Comparison of ENCODE assay signal across 14 cellular contexts in the genomic region with DNA sequence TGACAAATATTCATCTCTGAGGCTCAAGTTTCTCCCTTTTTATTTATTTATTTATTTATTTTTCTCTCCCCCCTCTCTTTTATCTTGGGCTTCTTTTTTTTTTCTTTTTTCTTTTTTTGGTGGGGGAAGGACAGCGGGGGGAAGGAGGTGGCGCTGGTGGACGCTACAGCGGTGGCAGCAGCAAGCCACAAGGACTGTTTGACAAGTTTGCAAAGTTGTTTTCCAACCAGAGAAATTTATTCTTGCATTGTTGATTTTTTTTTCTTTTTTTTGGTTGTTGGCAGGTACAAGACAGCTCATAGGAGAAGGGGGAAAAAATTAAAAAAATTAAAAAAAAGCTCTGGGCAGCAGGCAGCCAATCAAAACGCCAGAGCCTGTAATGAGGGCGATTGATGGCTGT. TPM values are rescaled to one million over a fixed set of nuclear protein-coding genes. Genes with fewer than 3 reads are reported as not detected.
DNase-seq lines count a peak whose midpoint lies in the region; ATAC-seq and TF ChIP-seq lines count a peak whose summit lies in the region.
"Had no signal": no experiment of that assay in that cellular context is flagged by ENCODE, and none has a peak within 500 bp of the region (broad histone marks: within the 10 kb centered on the region; RNA-seq: fewer than 3 reads in every experiment).

No MANE protein-coding gene starts in this region.

- no peak overlapping the region for H3K4me2 ChIP-seq in PC-9

- no peaks in the 10 kb centered on the region for H3K9me3 Mint-ChIP-seq in activated naive CD4-positive, alpha-beta T cell treated with anti-CD3 and anti-CD28 coated beads for 36 hours
- H3K9me3 Mint-ChIP-seq in activated T-helper 1 cell treated with anti-CD3 and anti-CD28 coated beads, Interleukin-12 subunit alpha, Interleukin-12 subunit beta, Interleukin-2, Interleukin-4 antibody, amounts not matched to agents 30 ng/mL and 10 ng/mL and 1 ng/mL, durations not matched to agents 14 hours and 24 hours and 36 hours, result no peaks in the 10 kb centered on the region
- no peaks in the 10 kb centered on the region for H3K9me3 Mint-ChIP-seq in stimulated activated naive CD8-positive, alpha-beta T cell treated with anti-CD3 and anti-CD28 coated beads, Interleukin-15, amount 100 ng/mL, for 72 hours

- CTCF ChIA-PET in activated naive CD4-positive, alpha-beta T cell treated with anti-CD3 and anti-CD28 coated beads for 36 hours (lab: Charles Lee), result interaction anchor here (1.0 to 2.5 kb wide), 10 partner anchors 8 to 49 kb away, joined by 3 to 10 read pairs (median 6); partner anchors contain the start of gene BCL11B
- CTCF ChIA-PET in PC-9 (lab: Charles Lee), result no interaction called here

- no peaks in the 10 kb centered on the region for H3F3A ChIP-seq in PC-9 (ENCODE audit: insufficient read depth, low read depth)

- intact Hi-C loops in activated naive CD4-positive, alpha-beta T cell treated with anti-CD3 and anti-CD28 coated beads for 36 hours (cut with micrococcal nuclease), result loop anchor here (1.0 kb wide), 3 partner anchors 8 to 27 kb away; no protein-coding TSS in a partner anchor
- intact Hi-C loops in activated T-helper 1 cell treated with anti-CD3 and anti-CD28 coated beads, Interleukin-12 subunit alpha, Interleukin-12 subunit beta, Interleukin-2, Interleukin-4 antibody, amounts not matched to agents 30 ng/mL and 10 ng/mL and 1 ng/mL, durations not matched to agents 14 hours and 24 hours and 36 hours (cut with micrococcal nuclease), result loop anchor here (1.0 to 10.0 kb wide), 4 partner anchors 8 to 179 kb away; no protein-coding TSS in a partner anchor
- intact Hi-C loops in PC-9 (cut with micrococcal nuclease; ENCODE audit: unreplicated experiment), result no loop called here

- no peaks in the 10 kb centered on the region for H3K36me3 ChIP-seq in iPS-15b (ENCODE audit: control insufficient read depth, insufficient read depth, low read length)
- H3K36me3 ChIP-seq in PC-9 (ENCODE audit: low read depth), result no peaks in the 10 kb centered on the region

- H3K9me2 ChIP-seq in PC-9 (ENCODE audit: insufficient read depth), result no peaks in the 10 kb centered on the region

- peak overlapping the region; percentile 93 for H3K27ac Mint-ChIP-seq in activated naive CD4-positive, alpha-beta T cell treated with anti-CD3 and anti-CD28 coated beads for 36 hours
- H3K27ac Mint-ChIP-seq in activated T-helper 1 cell treated with anti-CD3 and anti-CD28 coated beads, Interleukin-12 subunit alpha, Interleukin-12 subunit beta, Interleukin-2, Interleukin-4 antibody, amounts not matched to agents 30 ng/mL and 10 ng/mL and 1 ng/mL, durations not matched to agents 14 hours and 24 hours and 36 hours, result peak overlapping the region; percentile 99
- peak overlapping the region; percentile 94 to 97 for H3K27ac Mint-ChIP-seq in stimulated activated naive CD8-positive, alpha-beta T cell treated with anti-CD3 and anti-CD28 coated beads, Interleukin-15, amount 100 ng/mL, for 72 hours

- H3K9ac ChIP-seq in iPS-15b (ENCODE audit: low read depth, low read length), result no peak overlapping the region
- H3K9ac ChIP-seq: GM23248 had no signal

- peak overlapping the region; percentile 74 for H3K4me3 Mint-ChIP-seq in activated naive CD4-positive, alpha-beta T cell treated with anti-CD3 and anti-CD28 coated beads for 36 hours
- H3K4me3 Mint-ChIP-seq in activated T-helper 1 cell treated with anti-CD3 and anti-CD28 coated beads, Interleukin-12 subunit alpha, Interleukin-12 subunit beta, Interleukin-2, Interleukin-4 antibody, amounts not matched to agents 30 ng/mL and 10 ng/mL and 1 ng/mL, durations not matched to agents 14 hours and 24 hours and 36 hours, result peak overlapping the region; percentile 82
- H3K4me3 Mint-ChIP-seq in stimulated activated naive CD8-positive, alpha-beta T cell treated with anti-CD3 and anti-CD28 coated beads, Interleukin-15, amount 100 ng/mL, for 72 hours, result peak overlapping the region; percentile 84 to 88

- H2AFZ ChIP-seq in PC-9, result no peak overlapping the region
- H2AFZ ChIP-seq: GM23248 had no signal

- POLR2A ChIA-PET in PC-9 (lab: Charles Lee; ENCODE audit: unreplicated experiment), result no interaction called here

- no peak for DNase-seq in activated naive CD4-positive, alpha-beta T cell treated with anti-CD3 and anti-CD28 coated beads for 36 hours
- DNase-seq in activated naive CD4-positive, alpha-beta T cell treated with anti-CD3 and anti-CD28 coated beads, Interleukin-2, amount 50 U/mL, for 16 hours, result no peak
- DNase-seq in activated T-helper 1 cell treated with anti-CD3 and anti-CD28 coated beads, Interleukin-12 subunit alpha, Interleukin-12 subunit beta, Interleukin-2, Interleukin-4 antibody, amounts not matched to agents 30 ng/mL and 10 ng/mL and 1 ng/mL, durations not matched to agents 14 hours and 24 hours and 36 hours (ENCODE audit: low spot score), result no peak
- DNase-seq in stimulated activated naive CD8-positive, alpha-beta T cell treated with anti-CD3 and anti-CD28 coated beads, Interleukin-15, amount 100 ng/mL, for 72 hours, result no peak
- no peak for DNase-seq in PC-9
- DNase-seq in effector CD4-positive, alpha-beta T cell, result no peak
- DNase-seq in HuH-7.5 (ENCODE audit: low spot score), result no peak
- DNase-seq: DMS153, GM23248, KBM-7, mammary epithelial cell, NCI-H1105 treated with DMSO at 0.1 percent for 48 hours, SHP77 had no signal

- H3K4me1 ChIP-seq in iPS-15b (ENCODE audit: control insufficient read depth, insufficient read depth, low read length) (peaks cover 23% of the 10 kb centered on the region), PC-9 (replicated peaks; ENCODE audit: insufficient read depth) (no peaks in the 10 kb centered on the region)

- BruUV-seq in PC-9 (replicated peaks; lab: Mats Ljungman, UMichigan), result no TSS peak

- no peak for TF ChIP-seq CTCF in PC-9 (conservative IDR thresholded peaks at IDR 0.05)

- peaks cover 94% of the 10 kb centered on the region for H3K4me1 Mint-ChIP-seq in activated naive CD4-positive, alpha-beta T cell treated with anti-CD3 and anti-CD28 coated beads for 36 hours (ENCODE audit: low read depth)
- H3K4me1 Mint-ChIP-seq in activated T-helper 1 cell treated with anti-CD3 and anti-CD28 coated beads, Interleukin-12 subunit alpha, Interleukin-12 subunit beta, Interleukin-2, Interleukin-4 antibody, amounts not matched to agents 30 ng/mL and 10 ng/mL and 1 ng/mL, durations not matched to agents 14 hours and 24 hours and 36 hours (ENCODE audit: low read depth), result peaks cover 89% of the 10 kb centered on the region
- peaks cover 98% of the 10 kb centered on the region for H3K4me1 Mint-ChIP-seq in stimulated activated naive CD8-positive, alpha-beta T cell treated with anti-CD3 and anti-CD28 coated beads, Interleukin-15, amount 100 ng/mL, for 72 hours

- H3K27me3 ChIP-seq in iPS-15b (ENCODE audit: control insufficient read depth, insufficient read depth, low read length), result no peaks in the 10 kb centered on the region
- H3K27me3 ChIP-seq in PC-9 (ENCODE audit: insufficient read depth, low read depth), result peaks cover 2% of the 10 kb centered on the region; the same call in 1 of the 2 replicates

- H3K4me3 ChIP-seq in iPS-15b (ENCODE audit: low read depth, low read length) (peak overlapping the region; percentile 51), PC-9 (no peak overlapping the region)
- H3K4me3 ChIP-seq: GM23248 had no signal

- no peaks in the 10 kb centered on the region for H4K20me1 ChIP-seq in PC-9 (ENCODE audit: insufficient read depth)

- H3K9me3 ChIP-seq in iPS-15b (ENCODE audit: control insufficient read depth, insufficient read depth, low read length) (no peaks in the 10 kb centered on the region), PC-9 (ENCODE audit: insufficient read depth, low read depth) (no peaks in the 10 kb centered on the region)

- H3K27ac ChIP-seq in PC-9, result no peak overlapping the region
- H3K27ac ChIP-seq: GM23248 had no signal

- no peaks in the 10 kb centered on the region for H3K27me3 Mint-ChIP-seq in activated naive CD4-positive, alpha-beta T cell treated with anti-CD3 and anti-CD28 coated beads for 36 hours (ENCODE audit: low read depth)
- H3K27me3 Mint-ChIP-seq in activated T-helper 1 cell treated with anti-CD3 and anti-CD28 coated beads, Interleukin-12 subunit alpha, Interleukin-12 subunit beta, Interleukin-2, Interleukin-4 antibody, amounts not matched to agents 30 ng/mL and 10 ng/mL and 1 ng/mL, durations not matched to agents 14 hours and 24 hours and 36 hours (ENCODE audit: insufficient read depth), result no peaks in the 10 kb centered on the region
- H3K27me3 Mint-ChIP-seq in stimulated activated naive CD8-positive, alpha-beta T cell treated with anti-CD3 and anti-CD28 coated beads, Interleukin-15, amount 100 ng/mL, for 72 hours, result no peaks in the 10 kb centered on the region

- ATAC-seq in stimulated activated naive CD8-positive, alpha-beta T cell treated with anti-CD3 and anti-CD28 coated beads, Interleukin-15, amount 100 ng/mL, for 72 hours, result no peak

- H3K36me3 Mint-ChIP-seq in activated naive CD4-positive, alpha-beta T cell treated with anti-CD3 and anti-CD28 coated beads for 36 hours (ENCODE audit: low read depth), result peaks cover 44% of the 10 kb centered on the region
- peaks cover 22% of the 10 kb centered on the region for H3K36me3 Mint-ChIP-seq in activated T-helper 1 cell treated with anti-CD3 and anti-CD28 coated beads, Interleukin-12 subunit alpha, Interleukin-12 subunit beta, Interleukin-2, Interleukin-4 antibody, amounts not matched to agents 30 ng/mL and 10 ng/mL and 1 ng/mL, durations not matched to agents 14 hours and 24 hours and 36 hours (ENCODE audit: low read depth)

- H3K79me2 ChIP-seq in PC-9 (ENCODE audit: low read depth), result no peaks in the 10 kb centered on the region

RNA-seq across cellular contexts. Expression of gene BCL11B, which starts 36.4 kb away (rescaled TPM):
- total RNA-seq in activated naive CD4-positive, alpha-beta T cell treated with anti-CD3 and anti-CD28 coated beads for 36 hours, result 10 to 100 TPM; 71.7 to 71.9 TPM
- 43.5 and 45.4 TPM in 2 replicates for total RNA-seq in activated T-helper 1 cell treated with anti-CD3 and anti-CD28 coated beads, Interleukin-12 subunit alpha, Interleukin-12 subunit beta, Interleukin-2, Interleukin-4 antibody, amounts not matched to agents 30 ng/mL and 10 ng/mL and 1 ng/mL, durations not matched to agents 14 hours and 24 hours and 36 hours
- not detected in 2 replicates for total RNA-seq in PC-9 (2021)
- total RNA-seq: GM23248 had no signal

Comparison
In these comparisons a context has a peak if more than half of its experiments do, and no peak if none do; other contexts are left out.
1. RNA of gene BCL11B, which starts 36.4 kb away (total RNA-seq): 71.7 to 71.9 TPM in activated naive CD4-positive, alpha-beta T cell treated with anti-CD3 and anti-CD28 coated beads for 36 hours and 43.5 to 45.4 TPM in activated T-helper 1 cell treated with anti-CD3 and anti-CD28 coated beads, Interleukin-12 subunit alpha, Interleukin-12 subunit beta, Interleukin-2, Interleukin-4 antibody, amounts not matched to agents 30 ng/mL and 10 ng/mL and 1 ng/mL, durations not matched to agents 14 hours and 24 hours and 36 hours; not detected in PC-9; every median in the first group is over 10 times any median in the second.
2. Peak in every context shown above with its lines, with median percentiles within 50 percentile points of each other: H3K27ac Mint-ChIP-seq and H3K4me3 Mint-ChIP-seq.